Comparison of ENCODE assay signal across 11 cellular contexts in genomic region chr5:131393498-131393968, GRCh38.
DNase-seq lines count a peak whose midpoint lies in the region; ATAC-seq and TF ChIP-seq lines count a peak whose summit lies in the region.
"Had no signal": no experiment of that assay in that cellular context is flagged by ENCODE, and none has a peak within 500 bp of the region (broad histone marks: within the 10 kb centered on the region; RNA-seq: fewer than 3 reads in every experiment).

No MANE protein-coding gene starts in this region.

- no peak for TF ChIP-seq CTCF in GM10266 (IDR thresholded peaks at IDR 0.05; ENCODE audit: control insufficient read depth, insufficient read depth, low read depth, missing control alignments)

- H3K27ac ChIP-seq in angular gyrus (ENCODE audit: low read depth, low read length), result peak overlapping the region; percentile 70
- H3K27ac ChIP-seq in right cardiac atrium (ENCODE audit: low read length), result peak overlapping the region; percentile 62

- peak; percentile 78 to 91 for ATAC-seq in right cardiac atrium
- ATAC-seq in GM21723 (IDR thresholded peaks at IDR 0.05; ENCODE audit: unreplicated experiment), result no peak
- no peak for ATAC-seq in GM21737 (IDR thresholded peaks at IDR 0.05; ENCODE audit: unreplicated experiment)

- 39% methylated on average over 5 of the region's 5 CpGs for WGBS in right cardiac atrium

- no peaks in the 10 kb centered on the region for H3K27me3 ChIP-seq in right cardiac atrium (ENCODE audit: control insufficient read depth, insufficient read depth)

- no peaks in the 10 kb centered on the region for H3K9me3 ChIP-seq in right cardiac atrium (ENCODE audit: control insufficient read depth, low read length)

- intact Hi-C loops in right cardiac atrium (cut with DNase I), result no loop called here

- no peak overlapping the region for H3K4me3 ChIP-seq in right cardiac atrium (ENCODE audit: low read length)

- no peaks in the 10 kb centered on the region for H3K4me1 ChIP-seq in right cardiac atrium (ENCODE audit: control insufficient read depth, insufficient read depth, low read length)

- DNase-seq in HK-2 (ENCODE audit: unreplicated experiment), result peak; percentile 17
- no peak for DNase-seq in right cardiac atrium
- peak; percentile 87 for DNase-seq in renal cortical epithelial cell (ENCODE audit: low read depth)
- no peak for DNase-seq in GM10266 (ENCODE audit: extremely low spot score)
- DNase-seq in SK-N-DZ (ENCODE audit: low spot score), result no peak
- DNase-seq: erythroblast, KG1, NCI-H82 had no signal

Comparison
In these comparisons a context has a peak if more than half of its experiments do, and no peak if none do; other contexts are left out.
1. DNase-seq: peak in HK-2 (single experiment) and renal cortical epithelial cell (single experiment); none in right cardiac atrium (0 of 3), GM10266 (single experiment) and SK-N-DZ (single experiment).
2. ATAC-seq: peak in right cardiac atrium (2 of 2); none in GM21723 (single experiment) and GM21737 (single experiment).